8 cellular contexts compared by ENCODE assay signal in the genomic region with DNA sequence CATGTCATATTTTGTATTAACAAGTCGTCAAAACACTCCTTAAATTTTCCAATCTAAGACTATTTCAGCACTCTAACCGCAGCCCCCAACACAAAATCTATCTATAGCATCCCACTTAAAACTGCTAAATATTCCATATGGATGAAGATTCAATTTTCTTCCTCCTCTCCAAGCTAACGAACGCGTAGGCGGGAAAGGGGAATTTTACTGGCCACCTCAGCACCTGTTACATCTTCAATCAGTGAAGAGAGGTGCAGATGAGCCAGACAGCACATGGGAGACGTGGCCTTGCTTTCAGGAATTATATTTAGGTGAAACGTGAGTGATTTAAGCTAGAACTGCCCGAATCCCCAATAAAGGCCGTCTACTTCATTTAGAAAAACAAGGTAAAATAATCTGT. TPM values are rescaled to one million over a fixed set of nuclear protein-coding genes. Genes with fewer than 3 reads are reported as not detected.
DNase-seq lines count a peak whose midpoint lies in the region; ATAC-seq and TF ChIP-seq lines count a peak whose summit lies in the region.

No MANE protein-coding gene starts in this region.

- H3K27me3 ChIP-seq in DOHH2 (ENCODE audit: control insufficient read depth, low read length) (no peaks in the 10 kb centered on the region), Karpas-422 (ENCODE audit: low read length) (no peaks in the 10 kb centered on the region), prostate gland (replicated peaks; ENCODE audit: insufficient read depth) (no peaks in the 10 kb centered on the region)

- H3K4me1 ChIP-seq in DOHH2 (ENCODE audit: control insufficient read depth, low read length) (peaks cover 53% of the 10 kb centered on the region), Karpas-422 (ENCODE audit: low read length) (peaks cover 55% of the 10 kb centered on the region), prostate gland (replicated peaks) (no peaks in the 10 kb centered on the region)

- H3K4me3 ChIP-seq in DOHH2 (ENCODE audit: low read length) (peak overlapping the region; percentile 96), Karpas-422 (ENCODE audit: low read length) (peak overlapping the region; percentile 95), prostate gland (peak overlapping the region; percentile 76 to 94)

- no peak for TF ChIP-seq POLR2A in prostate gland (IDR thresholded peaks at IDR 0.05)

- H3K9ac ChIP-seq in Karpas-422 (ENCODE audit: low read length), result peak overlapping the region; percentile 94

- H3K27ac ChIP-seq in DOHH2 (ENCODE audit: low read depth, low read length) (peak overlapping the region; percentile 84), Karpas-422 (ENCODE audit: low read length) (peak overlapping the region; percentile 86), prostate gland (peak overlapping the region; percentile 94 to 96)

- H3K9me2 ChIP-seq in DOHH2 (replicated peaks; ENCODE audit: control insufficient read depth, low read length) (no peaks in the 10 kb centered on the region), Karpas-422 (replicated peaks; ENCODE audit: insufficient read depth, low read length) (no peaks in the 10 kb centered on the region)

- TF ChIP-seq CTCF in DOHH2 (IDR thresholded peaks at IDR 0.05; ENCODE audit: low read depth, low read length, poor library complexity, severe bottlenecking) (no peak), prostate gland (IDR thresholded peaks at IDR 0.05) (no peak)

- in situ Hi-C loops in ACHN (cut with HindIII; ENCODE audit: low pct_ligation_motif_present, low pct_unique_long_range_greater_than_20kb, low sequenced_read_pairs), result no loop called here

- ATAC-seq in GM18520 (IDR thresholded peaks at IDR 0.05; ENCODE audit: unreplicated experiment) (no peak), GM21786 (IDR thresholded peaks at IDR 0.05; ENCODE audit: unreplicated experiment) (no peak)

- WGBS in prostate gland, result 1% methylated on average over 10 of the region's 10 CpGs

- H3K9me3 ChIP-seq in DOHH2 (ENCODE audit: control insufficient read depth, insufficient read depth, low read length), result no peaks in the 10 kb centered on the region
- H3K9me3 ChIP-seq in Karpas-422 (ENCODE audit: low read length), result no peaks in the 10 kb centered on the region
- no peaks in the 10 kb centered on the region for H3K9me3 ChIP-seq in prostate gland

- H3K36me3 ChIP-seq in DOHH2 (ENCODE audit: control insufficient read depth, low read length) (peaks cover 80% of the 10 kb centered on the region), Karpas-422 (ENCODE audit: insufficient read depth, low read length) (peaks cover 22% of the 10 kb centered on the region), prostate gland (no peaks in the 10 kb centered on the region)

- H4K20me1 ChIP-seq in DOHH2 (ENCODE audit: control insufficient read depth, insufficient read depth, low read depth, low read length) (peaks cover 15% of the 10 kb centered on the region; the same call in 1 of the 2 replicates), Karpas-422 (ENCODE audit: insufficient read depth, low read depth, low read length) (peaks cover 28% of the 10 kb centered on the region)

- H3K79me2 ChIP-seq in DOHH2 (ENCODE audit: control insufficient read depth, low read length) (peaks cover 87% of the 10 kb centered on the region), Karpas-422 (ENCODE audit: low read length) (peaks cover 92% of the 10 kb centered on the region)

- H3F3A ChIP-seq in DOHH2 (ENCODE audit: control insufficient read depth, insufficient read depth), result 0 out of 2 replicates have a peak, but pooled peaks cover 3% of the 10 kb centered on the region

- H3K4me2 ChIP-seq in DOHH2 (ENCODE audit: low read length) (peak overlapping the region; percentile 90), Karpas-422 (ENCODE audit: low read depth, low read length, poor library complexity, severe bottlenecking) (peak overlapping the region; percentile 99)

- no peak overlapping the region for H2AFZ ChIP-seq in Karpas-422 (ENCODE audit: low read length)

- intact Hi-C loops in prostate gland (cut with DNase I), result no loop called here

- DNase-seq in Karpas-422, result peak; percentile 59
- peak; percentile 2 for DNase-seq in effector CD8-positive, alpha-beta T cell (lab: John Stamatoyannopoulos, UW)
- no peak for DNase-seq in prostate gland (ENCODE audit: low spot score)
- no peak for DNase-seq in central memory CD4-positive, alpha-beta T cell
- DNase-seq in ACHN, result no peak

RNA-seq across cellular contexts. Expression of gene RBM26, which starts 1.1 kb away (rescaled TPM):
- 32.9 and 55.4 TPM in 2 replicates for total RNA-seq in Karpas-422 (2014; rRNA removed; shearing (Covaris generic); ENCODE audit: low replicate concordance)
- total RNA-seq in prostate gland, result 10 to 100 TPM; 29.0 to 45.9 TPM

Comparison
In these comparisons a context has a peak if more than half of its experiments do, and no peak if none do; other contexts are left out.
1. DNase-seq: peak in Karpas-422 (single experiment) and effector CD8-positive, alpha-beta T cell (single experiment); none in prostate gland (single experiment), central memory CD4-positive, alpha-beta T cell (single experiment) and ACHN (single experiment).
2. Peak in every context shown above with its lines, with median percentiles within 50 percentile points of each other: H3K27ac ChIP-seq and H3K4me3 ChIP-seq.